17 cellular contexts compared by ENCODE assay signal in genomic region chr9:125732562-125732961, GRCh38. TPM values are rescaled to one million over a fixed set of nuclear protein-coding genes. Genes with fewer than 3 reads are reported as not detected.
DNase-seq lines count a peak whose midpoint lies in the region; ATAC-seq and TF ChIP-seq lines count a peak whose summit lies in the region.
"Had no signal": no experiment of that assay in that cellular context is flagged by ENCODE, and none has a peak within 500 bp of the region (broad histone marks: within the 10 kb centered on the region; RNA-seq: fewer than 3 reads in every experiment).

No MANE protein-coding gene starts in this region.

- H3K27ac Mint-ChIP-seq in GM23338 = no peak overlapping the region
- H3K27ac Mint-ChIP-seq: activated naive CD8-positive, alpha-beta T cell treated with anti-CD3 and anti-CD28 coated beads for 36 hours; activated T-cell treated with anti-CD3 and anti-CD28 coated beads, Interleukin-2, amount 50 U/mL, for 24 hours had no signal

- no peaks in the 10 kb centered on the region for H3K36me3 ChIP-seq in GM23338 (ENCODE audit: insufficient read depth)
- H3K36me3 ChIP-seq: BE2C had no signal

- H4K20me1 ChIP-seq in GM23338 (replicated peaks; ENCODE audit: insufficient read depth) = no peaks in the 10 kb centered on the region

- peaks cover 9% of the 10 kb centered on the region for H3K4me1 ChIP-seq in GM23338 (ENCODE audit: insufficient read depth)
- H3K4me1 ChIP-seq: BE2C had no signal

- no peaks in the 10 kb centered on the region for H3K27me3 ChIP-seq in GM23338 (ENCODE audit: insufficient read depth)
- H3K27me3 ChIP-seq: BE2C, dorsolateral prefrontal cortex had no signal

- no peak overlapping the region for H3K27ac ChIP-seq in GM23338 (ENCODE audit: low read depth)
- H3K27ac ChIP-seq: dorsolateral prefrontal cortex had no signal

- H3K4me3 ChIP-seq in GM23338 (peak overlapping the region; percentile 29; the same call in 1 of the 2 replicates), choroid plexus epithelial cell (ENCODE audit: low read depth, low read length) (no peak overlapping the region)
- H3K4me3 ChIP-seq: dorsolateral prefrontal cortex had no signal

- H3K4me1 Mint-ChIP-seq in GM23338 = peaks cover 9% of the 10 kb centered on the region

- H3K4me2 ChIP-seq in GM23338 = peak overlapping the region; percentile 55

- H3F3A ChIP-seq in GM23338 (replicated peaks; ENCODE audit: low read depth) = no peaks in the 10 kb centered on the region

- peaks cover 6% of the 10 kb centered on the region; the same call in 1 of the 2 replicates for H3K9me2 ChIP-seq in GM23338 (ENCODE audit: insufficient read depth)

- no peaks in the 10 kb centered on the region for H3K9me3 Mint-ChIP-seq in GM23338
- H3K9me3 Mint-ChIP-seq: activated naive CD8-positive, alpha-beta T cell treated with anti-CD3 and anti-CD28 coated beads for 36 hours; activated T-cell treated with anti-CD3 and anti-CD28 coated beads, Interleukin-2, amount 50 U/mL, for 24 hours had no signal

- H3K27me3 Mint-ChIP-seq in GM23338 (ENCODE audit: insufficient read depth, low read depth, poor library complexity) = peaks cover 7% of the 10 kb centered on the region
- H3K27me3 Mint-ChIP-seq: activated naive CD8-positive, alpha-beta T cell treated with anti-CD3 and anti-CD28 coated beads for 36 hours had no signal

- no peak overlapping the region for H3K4me3 Mint-ChIP-seq in GM23338
- H3K4me3 Mint-ChIP-seq: activated naive CD8-positive, alpha-beta T cell treated with anti-CD3 and anti-CD28 coated beads for 36 hours; activated T-cell treated with anti-CD3 and anti-CD28 coated beads, Interleukin-2, amount 50 U/mL, for 24 hours had no signal

- ATAC-seq in GM23338 = peak; percentile 83
- ATAC-seq in GM18520 (IDR thresholded peaks at IDR 0.05; ENCODE audit: unreplicated experiment) = no peak
- ATAC-seq: left lobe of liver had no signal

- peak; percentile 62 for DNase-seq in GM23338 (ENCODE audit: low spot score)
- DNase-seq in NCI-H524 (lab: John Stamatoyannopoulos, UW) = peak; percentile 34 to 79
- peak; percentile 15 for DNase-seq in choroid plexus epithelial cell (ENCODE audit: low read depth)
- DNase-seq in myocyte (ENCODE audit: low read depth) = peak; percentile 22
- no peak for DNase-seq in glomerular visceral epithelial cell (ENCODE audit: extremely low spot score)
- no peak for DNase-seq in D341Med (ENCODE audit: low spot score)
- DNase-seq: activated CD4-positive, alpha-beta T cell treated with anti-CD3 and anti-CD28 coated beads, Interleukin-2, amount 50 U/mL, for 4 hours; activated naive CD8-positive, alpha-beta T cell treated with anti-CD3 and anti-CD28 coated beads for 36 hours; activated T-cell treated with anti-CD3 and anti-CD28 coated beads, Interleukin-2, amount 50 U/mL, for 24 hours; BE2C; dorsolateral prefrontal cortex; Kasumi-1; NCI-H1417 treated with DMSO at 0.1 percent for 48 hours; NCI-H345; T1000 had no signal

- TF ChIP-seq CTCF in GM23338 (conservative IDR thresholded peaks at IDR 0.05; ENCODE audit: low read depth in 2 of 2) (no peak), choroid plexus epithelial cell (conservative IDR thresholded peaks at IDR 0.05; ENCODE audit: low read depth, low read length) (no peak)

- H3K36me3 Mint-ChIP-seq in GM23338 (ENCODE audit: low read depth) = no peaks in the 10 kb centered on the region; the same call in 2 of the 3 replicates
- H3K36me3 Mint-ChIP-seq: activated naive CD8-positive, alpha-beta T cell treated with anti-CD3 and anti-CD28 coated beads for 36 hours had no signal

- no peaks in the 10 kb centered on the region for H3K79me2 ChIP-seq in GM23338 (replicated peaks; ENCODE audit: insufficient read depth)

- H2AFZ ChIP-seq in GM23338 = peak overlapping the region; percentile 2; the same call in 1 of the 2 replicates

TF ChIP-seq in GM23338, 12 proteins besides CTCF, POLR2A, EP300 and RAD21:
- TF ChIP-seq REST (IDR thresholded peaks at IDR 0.05; ENCODE audit: unreplicated experiment) = peak; percentile 74
- no peak for TF ChIP-seq ETS1 (IDR thresholded peaks at IDR 0.05)
TF ChIP-seq in GM23338: peak in this region for 1.

RNA-seq across cellular contexts. Expression of gene PBX3, which starts 14.6 kb away (rescaled TPM):
- total RNA-seq in GM23338 (2014; rRNA removed; shearing (Covaris generic)) = 50.5 and 83.1 TPM in 2 replicates
- 24.5 and 28.9 TPM in 2 replicates for polyA plus RNA-seq in GM23338 (2016; fragmentation: Nextera tagmentation; extraction: Ambion mirVana)
- 13.1 and 25.0 TPM in 2 replicates for total RNA-seq in myocyte
- polyA plus RNA-seq in myocyte (2012) = 15.0 TPM

RNA-seq across cellular contexts. Expression of gene MAPKAP1, which starts 25.6 kb away (rescaled TPM):
- total RNA-seq in GM23338 (2014; rRNA removed; shearing (Covaris generic)) = 95.4 and 98.5 TPM in 2 replicates
- polyA plus RNA-seq in GM23338 (2016; fragmentation: Nextera tagmentation; extraction: Ambion mirVana) = 57.5 and 68.4 TPM in 2 replicates
- 109 and 116 TPM in 2 replicates for total RNA-seq in myocyte
- polyA plus RNA-seq in myocyte (2012) = 98.3 TPM

Comparison
In these comparisons a context has a peak if more than half of its experiments do, and no peak if none do; other contexts are left out.
1. DNase-seq: peak in GM23338 (single experiment), NCI-H524 (2 of 2), choroid plexus epithelial cell (single experiment) and myocyte (single experiment); none in glomerular visceral epithelial cell (single experiment) and D341Med (single experiment).